In genomic region chr2:73946215-73946614, GRCh38 we compare ENCODE assay signal across 19 cellular contexts. TPM values are rescaled to one million over a fixed set of nuclear protein-coding genes. Genes with fewer than 3 reads are reported as not detected.
"Had no signal": no experiment of that assay in that cellular context is flagged by ENCODE, and none has a peak within 500 bp of the region (broad histone marks: within the 10 kb centered on the region; RNA-seq: fewer than 3 reads in every experiment).

No MANE protein-coding gene starts in this region.

- H3K27me3 Mint-ChIP-seq: activated CD8-positive, alpha-beta memory T cell treated with anti-CD3 and anti-CD28 coated beads, Interleukin-2, amount 10 ng/mL, durations not matched to agents 7 days and 5 days; progenitor cell of endocrine pancreas; stimulated activated naive B cell treated with anti-CD40 and anti-IgM and Interleukin-4, amounts not matched to agents 10 μg/mL and 1 μg/mL and 100 μg/mL, for 72 hours had no signal

- H3K9me3 Mint-ChIP-seq: neural crest cell; stimulated activated naive B cell treated with anti-CD40 and anti-IgM and Interleukin-4, amounts not matched to agents 10 μg/mL and 1 μg/mL and 100 μg/mL, for 72 hours had no signal

- H3K4me1 Mint-ChIP-seq: neural crest cell had no signal

- H3K27ac Mint-ChIP-seq: activated CD8-positive, alpha-beta memory T cell treated with anti-CD3 and anti-CD28 coated beads, Interleukin-2, amount 10 ng/mL, durations not matched to agents 7 days and 5 days; progenitor cell of endocrine pancreas; stimulated activated naive B cell treated with anti-CD40 and anti-IgM and Interleukin-4, amounts not matched to agents 10 μg/mL and 1 μg/mL and 100 μg/mL, for 72 hours had no signal

- ATAC-seq: activated CD8-positive, alpha-beta memory T cell treated with anti-CD3 and anti-CD28 coated beads, Interleukin-2, amount 10 ng/mL, durations not matched to agents 7 days and 5 days; left lobe of liver; SK-N-SH treated with all-trans-retinoic acid at 6 μM for 48 hours; stimulated activated naive B cell treated with anti-CD40 and anti-IgM and Interleukin-4, amounts not matched to agents 10 μg/mL and 1 μg/mL and 100 μg/mL, for 72 hours had no signal

- H3K27ac ChIP-seq: tibial artery had no signal

- H3K4me1 ChIP-seq: tibial artery had no signal

- H3K4me3 Mint-ChIP-seq: activated CD8-positive, alpha-beta memory T cell treated with anti-CD3 and anti-CD28 coated beads, Interleukin-2, amount 10 ng/mL, durations not matched to agents 7 days and 5 days; neural crest cell; stimulated activated naive B cell treated with anti-CD40 and anti-IgM and Interleukin-4, amounts not matched to agents 10 μg/mL and 1 μg/mL and 100 μg/mL, for 72 hours had no signal

- H3K9me3 ChIP-seq: tibial artery had no signal

- H3K4me3 ChIP-seq: lung, tibial artery had no signal

- H3K27me3 ChIP-seq: tibial artery had no signal

- DNase-seq: activated CD4-positive, alpha-beta T cell treated with anti-CD3 and anti-CD28 coated beads, Interleukin-2, amount 50 U/mL, for 4 hours; activated CD4-positive, CD25-positive, alpha-beta regulatory T cell treated with anti-CD3 and anti-CD28 coated beads, Interleukin-2, amount 50 U/mL, for 72 hours; activated CD8-positive, alpha-beta memory T cell treated with anti-CD3 and anti-CD28 coated beads, Interleukin-2, amount 10 ng/mL, durations not matched to agents 7 days and 5 days; activated gamma-delta T cell treated with Interleukin-2 at 50 U/mL for 16 hours; effector CD8-positive, alpha-beta T cell; foreskin fibroblast; hippocampal formation; islet precursor cell; midbrain; SIG-M5; stimulated activated naive B cell treated with anti-CD40 and anti-IgM and Interleukin-4, amounts not matched to agents 10 μg/mL and 1 μg/mL and 100 μg/mL, for 72 hours; tibial artery had no signal

RNA-seq across cellular contexts. Expression of gene ACTG2, which starts 53.4 kb away (rescaled TPM):
- total RNA-seq: activated CD8-positive, alpha-beta memory T cell treated with anti-CD3 and anti-CD28 coated beads, Interleukin-2, amount 10 ng/mL, durations not matched to agents 7 days and 5 days; bronchial epithelial cell; neural crest cell; T-helper 1 cell treated with Interleukin-12 subunit alpha and Interleukin-12 subunit beta and Interleukin-4 antibody, amounts not matched to agents 30 ng/mL and 1 ng/mL, for 36 hours had no signal
